In genomic region chr7:128161466-128162125, GRCh38 we compare ENCODE assay signal across 16 cellular contexts.
DNase-seq lines count a peak whose midpoint lies in the region; ATAC-seq and TF ChIP-seq lines count a peak whose summit lies in the region.
"Had no signal": no experiment of that assay in that cellular context is flagged by ENCODE, and none has a peak within 500 bp of the region (broad histone marks: within the 10 kb centered on the region; RNA-seq: fewer than 3 reads in every experiment).

No MANE protein-coding gene starts in this region.

- H3K79me1 ChIP-seq in H9 (ENCODE audit: insufficient read depth, low read depth, low read length, poor library complexity, severe bottlenecking) = no peaks in the 10 kb centered on the region

- no peaks in the 10 kb centered on the region for H3K9me3 ChIP-seq in H9 (ENCODE audit: control insufficient read depth, low read depth, low read length)
- H3K9me3 ChIP-seq: HAP-1 had no signal

- peaks cover 98% of the 10 kb centered on the region for H3K27me3 Mint-ChIP-seq in H9 (ENCODE audit: low read depth)

- WGBS in H9 (ENCODE audit: extremely low coverage, insufficient read length, low lambda C conversion rate) = no CpG with 5 or more reads among the region's 7 CpGs

- no peak overlapping the region for H3K23ac ChIP-seq in H9 (ENCODE audit: insufficient read length, low read depth, low read length)

- no peak overlapping the region for H3K56ac ChIP-seq in H9 (ENCODE audit: insufficient read length, low read depth, low read length)

- no peak overlapping the region for H3K14ac ChIP-seq in H9 (ENCODE audit: insufficient read depth, low read length)

- peaks cover 19% of the 10 kb centered on the region; the same call in 1 of the 2 replicates for H3K27me3 ChIP-seq in H9 (ENCODE audit: insufficient read depth, low read length)

- no peak overlapping the region for H3K4me2 ChIP-seq in H9 (ENCODE audit: insufficient read depth, insufficient read length, low read length)

- H3K27ac ChIP-seq in H9 (ENCODE audit: insufficient read length, low read depth, low read length) (no peak overlapping the region), caudate nucleus (ENCODE audit: low read depth, low read length) (no peak overlapping the region)

- H3K4me3 Mint-ChIP-seq in H9 = no peak overlapping the region
- H3K4me3 Mint-ChIP-seq: B cell; CD4-positive, CD25-positive, alpha-beta regulatory T cell had no signal

- H2BK12ac ChIP-seq in H9 (ENCODE audit: insufficient read length, low read depth, low read length) = no peak overlapping the region

- H3K23me2 ChIP-seq in H9 (ENCODE audit: insufficient read length, low read depth, low read length, poor library complexity, severe bottlenecking) = peaks cover 1% of the 10 kb centered on the region

- H2BK15ac ChIP-seq in H9 (ENCODE audit: low read depth, low read length) = no peak overlapping the region

- TF ChIP-seq CTCF in H9 (conservative IDR thresholded peaks at IDR 0.05) = no peak

- H3K9me3 Mint-ChIP-seq in H9 = no peaks in the 10 kb centered on the region; a peak in 1 of 5 replicates

- H4K20me1 ChIP-seq in H9 (ENCODE audit: control insufficient read depth, insufficient read depth, insufficient read length) = no peaks in the 10 kb centered on the region

- no peak overlapping the region for H2AK5ac ChIP-seq in H9 (ENCODE audit: insufficient read length, low read length)

- no peak overlapping the region for H3K27ac Mint-ChIP-seq in H9
- H3K27ac Mint-ChIP-seq: B cell; CD4-positive, CD25-positive, alpha-beta regulatory T cell had no signal

- H3K79me2 ChIP-seq in H9 (ENCODE audit: insufficient read depth, low read length) = no peaks in the 10 kb centered on the region

- peak; percentile 75 for DNase-seq in Daoy (ENCODE audit: low read depth)
- DNase-seq in H9 = peak; percentile 5
- DNase-seq in astrocyte of the hippocampus (ENCODE audit: low read depth, low spot score) = peak; percentile 69
- peak; percentile 23 for DNase-seq in posterior vena cava (ENCODE audit: low spot score)
- no peak for DNase-seq in caudate nucleus (lab: John Stamatoyannopoulos, UW)
- DNase-seq in Ammon's horn (ENCODE audit: low spot score) = no peak
- DNase-seq: CD4-positive, CD25-positive, alpha-beta regulatory T cell; NCI-H1048; NCI-H146; NCI-H2107; NCI-H2227 treated with DMSO at 0.1 percent for 48 hours; NCI-H524 treated with DMSO at 0.1 percent for 48 hours had no signal

- H4K8ac ChIP-seq in H9 (replicated peaks; ENCODE audit: insufficient read length, low read depth, low read length) = no peak overlapping the region

- H2BK5ac ChIP-seq in H9 (ENCODE audit: insufficient read length, low read length) = no peak overlapping the region

- H2BK120ac ChIP-seq in H9 (ENCODE audit: low read depth, low read length, poor library complexity, severe bottlenecking) = no peak overlapping the region

- no peak for ATAC-seq in HG02852 (IDR thresholded peaks at IDR 0.05; ENCODE audit: unreplicated experiment)
- ATAC-seq: K562 had no signal

- H3K18ac ChIP-seq in H9 (ENCODE audit: insufficient read length, low read depth, low read length) = no peak overlapping the region

- H3K36me3 Mint-ChIP-seq in H9 (ENCODE audit: insufficient read depth in 1 of 3, low read depth in 3 of 3) = no peaks in the 10 kb centered on the region
- H3K36me3 Mint-ChIP-seq: CD4-positive, CD25-positive, alpha-beta regulatory T cell had no signal

- intact Hi-C loops in posterior vena cava (cut with DNase I) = no loop called here

- peaks cover 13 to 25% of the 10 kb centered on the region in 2 experiments for H3K4me1 Mint-ChIP-seq in H9

- no peak overlapping the region for H3T11ph ChIP-seq in H9 (ENCODE audit: low read length)

- H2AFZ ChIP-seq in H9 (ENCODE audit: low read length) = no peak overlapping the region

- H3K4ac ChIP-seq in H9 (ENCODE audit: low read depth, low read length) = no peak overlapping the region

- peaks cover 4% of the 10 kb centered on the region; the same call in 1 of the 2 replicates for H3K4me1 ChIP-seq in H9 (ENCODE audit: insufficient read depth, low read length)
- H3K4me1 ChIP-seq: HAP-1 had no signal

- H4K5ac ChIP-seq in H9 (ENCODE audit: insufficient read length, low read depth, low read length) = no peak overlapping the region

- no peak overlapping the region for H4K91ac ChIP-seq in H9 (ENCODE audit: insufficient read length, low read depth, low read length)

- no peak overlapping the region for H2BK20ac ChIP-seq in H9 (ENCODE audit: low read depth, low read length, poor library complexity, severe bottlenecking)

- no peak overlapping the region for H3K9ac ChIP-seq in H9 (ENCODE audit: extremely low read depth, insufficient read length, low read length)

Comparison
In these comparisons a context has a peak if more than half of its experiments do, and no peak if none do; other contexts are left out.
1. DNase-seq: peak in Daoy (single experiment), H9 (single experiment), astrocyte of the hippocampus (single experiment) and posterior vena cava (single experiment); none in caudate nucleus (0 of 61) and Ammon's horn (single experiment).